ENCODE assay signal across 15 cellular contexts in genomic region chr11:28619870-28620540, GRCh38.
DNase-seq lines count a peak whose midpoint lies in the region; ATAC-seq, FAIRE-seq and TF ChIP-seq lines count a peak whose summit lies in the region.
"Had no signal": no experiment of that assay in that cellular context is flagged by ENCODE, and none has a peak within 500 bp of the region (broad histone marks: within the 10 kb centered on the region; RNA-seq: fewer than 3 reads in every experiment).

No MANE protein-coding gene starts in this region.

- H3K9me1 ChIP-seq in endothelial cell of umbilical vein (replicated peaks; ENCODE audit: control insufficient read depth, extremely low read depth, insufficient read depth, low read length) = no peaks in the 10 kb centered on the region

- H3K4me1 ChIP-seq in GM23338 (ENCODE audit: insufficient read depth) (0 out of 2 replicates have a peak, but pooled peaks cover 11% of the 10 kb centered on the region), PC-9 (replicated peaks; ENCODE audit: insufficient read depth) (peaks cover 16% of the 10 kb centered on the region), endothelial cell of umbilical vein (ENCODE audit: control insufficient read depth, extremely low read depth, insufficient read depth, low read length) (peaks cover 22% of the 10 kb centered on the region), gastroesophageal sphincter (no peaks in the 10 kb centered on the region), right cardiac atrium (ENCODE audit: control insufficient read depth, insufficient read depth, low read length) (no peaks in the 10 kb centered on the region)
- H3K4me1 ChIP-seq: BLaER1 had no signal

- intact Hi-C loops in PC-9 (cut with micrococcal nuclease; ENCODE audit: unreplicated experiment) = no loop called here
- intact Hi-C loops in endothelial cell of umbilical vein (cut with micrococcal nuclease) = no loop called here
- intact Hi-C loops in right cardiac atrium (cut with DNase I) = no loop called here

- no peak for TF ChIP-seq EP300 in gastroesophageal sphincter (IDR thresholded peaks at IDR 0.05)

- H3K4me3 ChIP-seq in GM23338 (no peak overlapping the region), PC-9 (peak overlapping the region; percentile 14; the same call in 1 of the 2 replicates), endothelial cell of umbilical vein (replicated peaks in 1 of 3; ENCODE audit: insufficient read depth in 1 of 3, low read depth in 1 of 3, low read length in 3 of 3) (no peak overlapping the region), gastroesophageal sphincter (no peak overlapping the region), right cardiac atrium (ENCODE audit: low read length) (no peak overlapping the region)
- H3K4me3 ChIP-seq: BLaER1, thoracic aorta had no signal

- no peak overlapping the region for H3K27ac Mint-ChIP-seq in GM23338
- peak overlapping the region; percentile 16 for H3K27ac Mint-ChIP-seq in osteocyte (ENCODE audit: unreplicated experiment)
- H3K27ac Mint-ChIP-seq: brain had no signal

- H3K4me1 Mint-ChIP-seq in GM23338 = peaks cover 11% of the 10 kb centered on the region; the same call in 2 of the 3 replicates
- peaks cover 37% of the 10 kb centered on the region for H3K4me1 Mint-ChIP-seq in osteocyte (ENCODE audit: unreplicated experiment)

- H3K36me3 Mint-ChIP-seq in GM23338 (ENCODE audit: low read depth) (no peaks in the 10 kb centered on the region), osteocyte (ENCODE audit: unreplicated experiment) (no peaks in the 10 kb centered on the region)
- H3K36me3 Mint-ChIP-seq: brain had no signal

- H4K20me1 ChIP-seq in GM23338 (replicated peaks; ENCODE audit: insufficient read depth) (no peaks in the 10 kb centered on the region), PC-9 (ENCODE audit: insufficient read depth) (no peaks in the 10 kb centered on the region), endothelial cell of umbilical vein (replicated peaks; ENCODE audit: control insufficient read depth, extremely low read depth, insufficient read depth, low read length) (no peaks in the 10 kb centered on the region)
- H4K20me1 ChIP-seq: BLaER1 had no signal

- peak overlapping the region; percentile 34; the same call in 1 of the 2 replicates for H2AFZ ChIP-seq in GM23338
- no peak overlapping the region for H2AFZ ChIP-seq in PC-9
- H2AFZ ChIP-seq in endothelial cell of umbilical vein (ENCODE audit: low read depth, low read length) = peak overlapping the region; percentile 34

- H3K9me2 ChIP-seq in GM23338 (ENCODE audit: insufficient read depth) = peaks cover 7% of the 10 kb centered on the region; the same call in 1 of the 2 replicates
- no peaks in the 10 kb centered on the region for H3K9me2 ChIP-seq in PC-9 (ENCODE audit: insufficient read depth)

- no peaks in the 10 kb centered on the region for H3K27me3 ChIP-seq in GM23338 (ENCODE audit: insufficient read depth)
- no peaks in the 10 kb centered on the region for H3K27me3 ChIP-seq in PC-9 (ENCODE audit: insufficient read depth, low read depth)
- no peaks in the 10 kb centered on the region for H3K27me3 ChIP-seq in endothelial cell of umbilical vein (ENCODE audit: control insufficient read depth in 2 of 2, insufficient read depth in 2 of 2, low read length in 2 of 2)
- no peaks in the 10 kb centered on the region for H3K27me3 ChIP-seq in gastroesophageal sphincter
- no peaks in the 10 kb centered on the region for H3K27me3 ChIP-seq in right cardiac atrium (ENCODE audit: control insufficient read depth, insufficient read depth)
- H3K27me3 ChIP-seq: BLaER1 had no signal

- H3K4me2 ChIP-seq in GM23338 = no peak overlapping the region; the same call in 1 of the 2 replicates
- peak overlapping the region; percentile 51 for H3K4me2 ChIP-seq in PC-9
- H3K4me2 ChIP-seq in endothelial cell of umbilical vein (ENCODE audit: insufficient read depth, low read length) = peak overlapping the region; percentile 53
- H3K4me2 ChIP-seq: BLaER1 had no signal

- TF ChIP-seq CTCF in GM23338 (conservative IDR thresholded peaks at IDR 0.05; ENCODE audit: low read depth in 2 of 2) = no peak
- TF ChIP-seq CTCF in PC-9 (conservative IDR thresholded peaks at IDR 0.05) = no peak
- no peak for TF ChIP-seq CTCF in endothelial cell of umbilical vein (IDR thresholded peaks at IDR 0.05; ENCODE audit: extremely low read depth in 1 of 2, insufficient read depth in 1 of 2, low read depth in 1 of 2, low read length in 2 of 2)
- no peak for TF ChIP-seq CTCF in osteocyte (IDR thresholded peaks at IDR 0.05)
- no peak for TF ChIP-seq CTCF in gastroesophageal sphincter (IDR thresholded peaks at IDR 0.05)
- no peak for TF ChIP-seq CTCF in GM20000 (IDR thresholded peaks at IDR 0.05; ENCODE audit: extremely low read depth, missing control alignments)

- DNase-seq in GM23338 (ENCODE audit: low spot score) (no peak), PC-9 (peak; percentile 24 to 68), endothelial cell of umbilical vein (ENCODE audit: low read depth, low spot score) (peak; percentile 52), osteocyte (ENCODE audit: extremely low spot score, unreplicated experiment) (no peak), right cardiac atrium (no peak), GM20000 (ENCODE audit: low spot score) (no peak)
- no peak for DNase-seq in activated CD8-positive, alpha-beta memory T cell treated with anti-CD3 and anti-CD28 coated beads for 24 hours
- DNase-seq: activated effector memory CD4-positive, alpha-beta T cell treated with anti-CD3 and anti-CD28 coated beads, Interleukin-2, amount 50 U/mL, for 16 hours; MV-4-11; stimulated activated CD4-positive, alpha-beta T cell treated with anti-CD3 and anti-CD28 coated beads, Interleukin-2, amount 100 ng/mL, for 24 hours had no signal

- CTCF ChIA-PET in PC-9 (lab: Charles Lee) = no interaction called here
- CTCF ChIA-PET in endothelial cell of umbilical vein (lab: Charles Lee) = interaction anchor here (0.6 to 1.0 kb wide), 2 partner anchors 12 to 91 kb away, joined by 3 to 4 read pairs; no protein-coding TSS in a partner anchor

- H3K36me3 ChIP-seq in GM23338 (ENCODE audit: insufficient read depth) (no peaks in the 10 kb centered on the region), PC-9 (ENCODE audit: low read depth) (no peaks in the 10 kb centered on the region), endothelial cell of umbilical vein (ENCODE audit: control insufficient read depth in 2 of 2, extremely low read depth in 1 of 2, insufficient read depth in 2 of 2, low read length in 2 of 2) (no peaks in the 10 kb centered on the region), gastroesophageal sphincter (no peaks in the 10 kb centered on the region)
- H3K36me3 ChIP-seq: BLaER1, thoracic aorta had no signal

- no peaks in the 10 kb centered on the region for H3K79me2 ChIP-seq in GM23338 (replicated peaks; ENCODE audit: insufficient read depth)
- H3K79me2 ChIP-seq in PC-9 (ENCODE audit: low read depth) = no peaks in the 10 kb centered on the region
- no peaks in the 10 kb centered on the region for H3K79me2 ChIP-seq in endothelial cell of umbilical vein (ENCODE audit: control insufficient read depth, insufficient read depth, low read length)

- BruUV-seq in PC-9 (replicated peaks; lab: Mats Ljungman, UMichigan) = no TSS peak
- no TSS peak for BruUV-seq in endothelial cell of umbilical vein (replicated peaks; lab: Mats Ljungman, UMichigan)

- ATAC-seq in GM23338 = no peak
- no peak for ATAC-seq in gastroesophageal sphincter
- ATAC-seq in right cardiac atrium = no peak

- H3K9me3 ChIP-seq in PC-9 (ENCODE audit: insufficient read depth, low read depth) = no peaks in the 10 kb centered on the region
- no peaks in the 10 kb centered on the region for H3K9me3 ChIP-seq in endothelial cell of umbilical vein (replicated peaks; ENCODE audit: control insufficient read depth, insufficient read depth, low read length)
- peaks cover 0 to 4% (median 0%) of the 10 kb centered on the region in 3 donors for H3K9me3 ChIP-seq in gastroesophageal sphincter
- H3K9me3 ChIP-seq in right cardiac atrium (ENCODE audit: control insufficient read depth, low read length) = no peaks in the 10 kb centered on the region
- H3K9me3 ChIP-seq: BLaER1, thoracic aorta had no signal

- H3K4me3 Mint-ChIP-seq in GM23338 (no peak overlapping the region), osteocyte (ENCODE audit: unreplicated experiment) (no peak overlapping the region)
- H3K4me3 Mint-ChIP-seq: brain had no signal

- POLR2A ChIA-PET in PC-9 (lab: Charles Lee; ENCODE audit: unreplicated experiment) (interaction anchor here (0.7 kb wide), 2 partner anchors 81 to 560 kb away, joined by 7 to 17 read pairs; no protein-coding TSS in a partner anchor), endothelial cell of umbilical vein (lab: Charles Lee) (no interaction called here)

- no peak overlapping the region for H3K27ac ChIP-seq in GM23338 (ENCODE audit: low read depth)
- H3K27ac ChIP-seq in PC-9 = peak overlapping the region; percentile 54
- peak overlapping the region; percentile 54 for H3K27ac ChIP-seq in endothelial cell of umbilical vein (ENCODE audit: insufficient read depth, low read depth, low read length)
- H3K27ac ChIP-seq in gastroesophageal sphincter = no peak overlapping the region
- H3K27ac ChIP-seq in right cardiac atrium (ENCODE audit: low read length) = no peak overlapping the region
- H3K27ac ChIP-seq: BLaER1, thoracic aorta had no signal

- WGBS in gastroesophageal sphincter (ENCODE audit: low coverage in 1 of 2), 2 donors = 55 to 72% methylated on average over 4 to 5 of the region's 5 CpGs
- WGBS in right cardiac atrium = 62% methylated on average over 5 of the region's 5 CpGs

- FAIRE-seq in endothelial cell of umbilical vein (lab: Jason Lieb, UNC) = no peak
- FAIRE-seq: GM12891 had no signal

- H3K9me3 Mint-ChIP-seq in GM23338 (no peaks in the 10 kb centered on the region), osteocyte (ENCODE audit: unreplicated experiment) (no peaks in the 10 kb centered on the region)
- H3K9me3 Mint-ChIP-seq: brain had no signal

- H3F3A ChIP-seq in GM23338 (replicated peaks; ENCODE audit: low read depth) = no peaks in the 10 kb centered on the region
- H3F3A ChIP-seq in PC-9 (ENCODE audit: insufficient read depth, low read depth) = peaks cover 11% of the 10 kb centered on the region; the same call in 1 of the 2 replicates

- dilution Hi-C loops in endothelial cell of umbilical vein (cut with MboI; ENCODE audit: extremely low pct_ligation_motif_present, low sequenced_read_pairs) = no loop called here

- H3K27me3 Mint-ChIP-seq in GM23338 (ENCODE audit: insufficient read depth, low read depth, poor library complexity) = peaks cover 3% of the 10 kb centered on the region
- H3K27me3 Mint-ChIP-seq in osteocyte (ENCODE audit: unreplicated experiment) = no peaks in the 10 kb centered on the region

- TF ChIP-seq POLR2A in endothelial cell of umbilical vein (IDR thresholded peaks at IDR 0.05; ENCODE audit: low read depth, low read length) = no peak
- TF ChIP-seq POLR2A in gastroesophageal sphincter (IDR thresholded peaks at IDR 0.05) = no peak

- no peak overlapping the region for H3K9ac ChIP-seq in endothelial cell of umbilical vein (replicated peaks; ENCODE audit: extremely low read depth, insufficient read depth, low read length)
- H3K9ac ChIP-seq: BLaER1 had no signal

TF ChIP-seq in GM23338, 12 proteins besides CTCF, POLR2A, EP300 and RAD21 (continues in another document):
- TF ChIP-seq EZH2 (IDR thresholded peaks at IDR 0.05; ENCODE audit: low read depth, unreplicated experiment) (no peak), ZNF331 (CRISPR knock-in tag; IDR thresholded peaks at IDR 0.05; ENCODE audit: low read depth) (no peak)

TF ChIP-seq in endothelial cell of umbilical vein, 7 proteins besides CTCF, POLR2A, EP300 and RAD21 (continues in another document):
- TF ChIP-seq EZH2 (IDR thresholded peaks at IDR 0.05; ENCODE audit: borderline replicate concordance, low read depth, low read length, severe bottlenecking) = no peak

Comparison
In these comparisons a context has a peak if more than half of its experiments do, and no peak if none do; other contexts are left out.
1. DNase-seq: peak in PC-9 (2 of 2) and endothelial cell of umbilical vein (single experiment); none in GM23338 (single experiment), osteocyte (single experiment), right cardiac atrium (0 of 3), activated CD8-positive, alpha-beta memory T cell treated with anti-CD3 and anti-CD28 coated beads for 24 hours (single experiment) and GM20000 (single experiment).
2. H3K27ac ChIP-seq: peak in PC-9 (single experiment) and endothelial cell of umbilical vein (single experiment); none in GM23338 (single experiment), gastroesophageal sphincter (0 of 4) and right cardiac atrium (single experiment).